1 cellular context compared by ENCODE assay signal in the genomic region with DNA sequence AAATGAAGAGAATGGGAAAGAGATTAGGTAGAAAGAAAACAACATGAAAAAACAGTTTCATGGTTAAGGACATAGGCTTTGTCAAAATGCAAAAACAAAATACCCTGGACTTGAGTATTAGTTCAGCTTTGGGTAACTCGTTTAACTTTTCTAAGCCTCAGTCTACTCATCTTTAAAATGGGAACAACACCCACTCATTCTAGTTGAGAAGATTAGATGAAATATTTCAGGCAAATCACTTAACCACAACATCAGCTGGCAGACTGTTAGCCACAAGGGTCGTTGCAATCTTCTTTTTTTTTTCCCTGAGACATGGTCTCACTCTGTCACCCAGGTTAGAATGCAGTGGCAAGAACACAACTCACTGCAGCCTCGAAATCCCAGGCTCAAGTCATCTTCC.
A peak's percentile ranks its signal among the peaks of the same experiment; 100 is the strongest.
TF ChIP-seq lines count a peak whose summit lies in the region.

No MANE protein-coding gene starts in this region.

TF ChIP-seq in IMR-90, 13 proteins besides CTCF, POLR2A, EP300 and RAD21:
- TF ChIP-seq MXI1 (IDR thresholded peaks at IDR 0.05; ENCODE audit: borderline replicate concordance, low read depth, low read length) (no peak), FOS (IDR thresholded peaks at IDR 0.05; ENCODE audit: low read depth, low read length) (no peak), RFX5 (IDR thresholded peaks at IDR 0.05; ENCODE audit: low read depth, low read length) (no peak), RCOR1 (IDR thresholded peaks at IDR 0.05; ENCODE audit: insufficient replicate concordance, low read length) (peak; percentile 25), MAZ (IDR thresholded peaks at IDR 0.05; ENCODE audit: borderline replicate concordance, low read depth, low read length) (no peak), SMC3 (IDR thresholded peaks at IDR 0.05; ENCODE audit: low read depth, low read length) (no peak), CEBPB (IDR thresholded peaks at IDR 0.05; ENCODE audit: low read depth, low read length) (no peak)
- TF ChIP-seq, protein P1, sequence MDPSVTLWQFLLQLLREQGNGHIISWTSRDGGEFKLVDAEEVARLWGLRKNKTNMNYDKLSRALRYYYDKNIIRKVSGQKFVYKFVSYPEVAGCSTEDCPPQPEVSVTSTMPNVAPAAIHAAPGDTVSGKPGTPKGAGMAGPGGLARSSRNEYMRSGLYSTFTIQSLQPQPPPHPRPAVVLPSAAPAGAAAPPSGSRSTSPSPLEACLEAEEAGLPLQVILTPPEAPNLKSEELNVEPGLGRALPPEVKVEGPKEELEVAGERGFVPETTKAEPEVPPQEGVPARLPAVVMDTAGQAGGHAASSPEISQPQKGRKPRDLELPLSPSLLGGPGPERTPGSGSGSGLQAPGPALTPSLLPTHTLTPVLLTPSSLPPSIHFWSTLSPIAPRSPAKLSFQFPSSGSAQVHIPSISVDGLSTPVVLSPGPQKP (IDR thresholded peaks at IDR 0.05; ENCODE audit: borderline replicate concordance, low read depth, low read length): no peak
